ENCODE assay signal across 24 cellular contexts in the genomic region with DNA sequence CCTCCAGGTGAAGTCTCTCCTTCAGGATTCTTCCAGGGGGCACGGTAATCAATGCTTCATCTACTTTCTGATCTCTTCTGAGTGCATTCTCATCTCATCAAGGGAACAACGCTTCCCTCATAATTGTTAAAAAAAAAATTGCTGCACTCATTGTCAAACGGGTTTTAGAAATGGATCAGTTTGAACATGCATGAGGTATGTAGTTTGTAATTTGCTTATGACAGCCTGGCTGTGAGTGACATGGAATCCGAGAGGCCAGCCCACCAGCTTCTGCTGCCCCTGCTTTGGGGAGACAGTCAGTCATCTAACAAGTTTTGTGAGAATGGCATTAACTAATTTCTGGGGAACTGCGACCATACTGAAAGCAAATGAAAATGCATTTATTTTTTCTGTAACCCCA.
"Had no signal": no experiment of that assay in that cellular context is flagged by ENCODE, and none has a peak within 500 bp of the region (broad histone marks: within the 10 kb centered on the region; RNA-seq: fewer than 3 reads in every experiment).

No MANE protein-coding gene starts in this region.

- H3K27ac ChIP-seq: SJCRH30 had no signal

- H3K9me3 ChIP-seq: SJCRH30 had no signal

- H3K36me3 ChIP-seq: SJCRH30 had no signal

- DNase-seq: IMR-90; Karpas-422; KG1; MM.1S; NCI-H1092 treated with DMSO at 0.1 percent for 48 hours; NCI-H1436; NCI-H187; NCI-H2029; NCI-H2081 treated with DMSO at 0.1 percent for 48 hours; NCI-H2171; NCI-H226; NCI-H446; NCI-H510A; NCI-H524 treated with DMSO at 0.1 percent for 48 hours; NCI-H69; NCI-H774; NK-92 treated with Interleukin-12 subunit alpha and Interleukin-12 subunit beta, amount 100 ng/mL, for 24 hours; PC-3; SHP77 treated with DMSO at 0.1 percent for 48 hours; SJCRH30 had no signal

- ATAC-seq: HepG2, Panc1, PC-3, Right ventricle myocardium inferior, SK-N-SH treated with all-trans-retinoic acid at 6 μM for 48 hours had no signal

- H3K4me3 ChIP-seq: SJCRH30 had no signal
